Comparison of ENCODE assay signal across 1 cellular context in the genomic region with DNA sequence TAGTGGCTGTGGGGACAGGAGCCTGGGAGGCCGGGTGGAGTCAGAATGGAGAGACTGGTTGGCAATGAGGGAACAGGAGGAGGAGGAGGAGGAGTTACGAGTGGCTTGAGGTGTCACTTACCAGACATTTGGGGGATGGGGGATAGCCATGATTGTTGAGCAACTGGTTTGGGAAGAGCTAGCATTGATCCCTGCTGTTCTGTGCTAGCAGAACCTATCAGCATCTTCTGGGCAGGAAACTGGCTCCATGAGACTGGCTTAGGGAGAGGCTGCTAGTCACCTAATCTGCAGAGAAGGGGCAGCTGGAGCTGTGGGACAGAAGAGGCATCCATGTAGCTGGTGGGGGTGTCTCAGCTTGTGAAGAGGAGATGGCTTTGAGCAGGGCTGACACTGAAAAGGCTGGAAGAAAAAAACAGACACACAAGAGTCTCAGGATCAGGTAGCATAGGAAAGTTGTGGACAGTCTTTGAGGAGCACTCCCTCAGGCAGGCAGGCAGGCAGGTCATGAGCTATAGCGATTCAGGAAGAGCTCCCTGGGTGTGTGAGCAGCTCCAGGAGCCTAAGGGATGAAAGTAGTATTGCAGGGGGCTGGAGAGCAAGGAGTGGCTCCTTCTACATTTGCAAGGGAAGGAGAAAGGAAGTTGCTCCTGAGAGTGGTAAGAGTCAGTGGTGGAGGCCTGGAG.
TF ChIP-seq lines count a peak whose summit lies in the region.

No MANE protein-coding gene starts in this region.

TF ChIP-seq in GM23338, 12 proteins besides CTCF, POLR2A, EP300 and RAD21 (continued from another document):
- TF ChIP-seq ZNF331 (CRISPR knock-in tag; IDR thresholded peaks at IDR 0.05; ENCODE audit: low read depth) = no peak
- TF ChIP-seq CREB1 (CRISPR knock-in tag; IDR thresholded peaks at IDR 0.05; ENCODE audit: low read depth) = peak; percentile 40; the same call in 1 of the 2 replicates
- no peak for TF ChIP-seq JUNB (IDR thresholded peaks at IDR 0.05; ENCODE audit: unreplicated experiment)
- TF ChIP-seq, protein P1, sequence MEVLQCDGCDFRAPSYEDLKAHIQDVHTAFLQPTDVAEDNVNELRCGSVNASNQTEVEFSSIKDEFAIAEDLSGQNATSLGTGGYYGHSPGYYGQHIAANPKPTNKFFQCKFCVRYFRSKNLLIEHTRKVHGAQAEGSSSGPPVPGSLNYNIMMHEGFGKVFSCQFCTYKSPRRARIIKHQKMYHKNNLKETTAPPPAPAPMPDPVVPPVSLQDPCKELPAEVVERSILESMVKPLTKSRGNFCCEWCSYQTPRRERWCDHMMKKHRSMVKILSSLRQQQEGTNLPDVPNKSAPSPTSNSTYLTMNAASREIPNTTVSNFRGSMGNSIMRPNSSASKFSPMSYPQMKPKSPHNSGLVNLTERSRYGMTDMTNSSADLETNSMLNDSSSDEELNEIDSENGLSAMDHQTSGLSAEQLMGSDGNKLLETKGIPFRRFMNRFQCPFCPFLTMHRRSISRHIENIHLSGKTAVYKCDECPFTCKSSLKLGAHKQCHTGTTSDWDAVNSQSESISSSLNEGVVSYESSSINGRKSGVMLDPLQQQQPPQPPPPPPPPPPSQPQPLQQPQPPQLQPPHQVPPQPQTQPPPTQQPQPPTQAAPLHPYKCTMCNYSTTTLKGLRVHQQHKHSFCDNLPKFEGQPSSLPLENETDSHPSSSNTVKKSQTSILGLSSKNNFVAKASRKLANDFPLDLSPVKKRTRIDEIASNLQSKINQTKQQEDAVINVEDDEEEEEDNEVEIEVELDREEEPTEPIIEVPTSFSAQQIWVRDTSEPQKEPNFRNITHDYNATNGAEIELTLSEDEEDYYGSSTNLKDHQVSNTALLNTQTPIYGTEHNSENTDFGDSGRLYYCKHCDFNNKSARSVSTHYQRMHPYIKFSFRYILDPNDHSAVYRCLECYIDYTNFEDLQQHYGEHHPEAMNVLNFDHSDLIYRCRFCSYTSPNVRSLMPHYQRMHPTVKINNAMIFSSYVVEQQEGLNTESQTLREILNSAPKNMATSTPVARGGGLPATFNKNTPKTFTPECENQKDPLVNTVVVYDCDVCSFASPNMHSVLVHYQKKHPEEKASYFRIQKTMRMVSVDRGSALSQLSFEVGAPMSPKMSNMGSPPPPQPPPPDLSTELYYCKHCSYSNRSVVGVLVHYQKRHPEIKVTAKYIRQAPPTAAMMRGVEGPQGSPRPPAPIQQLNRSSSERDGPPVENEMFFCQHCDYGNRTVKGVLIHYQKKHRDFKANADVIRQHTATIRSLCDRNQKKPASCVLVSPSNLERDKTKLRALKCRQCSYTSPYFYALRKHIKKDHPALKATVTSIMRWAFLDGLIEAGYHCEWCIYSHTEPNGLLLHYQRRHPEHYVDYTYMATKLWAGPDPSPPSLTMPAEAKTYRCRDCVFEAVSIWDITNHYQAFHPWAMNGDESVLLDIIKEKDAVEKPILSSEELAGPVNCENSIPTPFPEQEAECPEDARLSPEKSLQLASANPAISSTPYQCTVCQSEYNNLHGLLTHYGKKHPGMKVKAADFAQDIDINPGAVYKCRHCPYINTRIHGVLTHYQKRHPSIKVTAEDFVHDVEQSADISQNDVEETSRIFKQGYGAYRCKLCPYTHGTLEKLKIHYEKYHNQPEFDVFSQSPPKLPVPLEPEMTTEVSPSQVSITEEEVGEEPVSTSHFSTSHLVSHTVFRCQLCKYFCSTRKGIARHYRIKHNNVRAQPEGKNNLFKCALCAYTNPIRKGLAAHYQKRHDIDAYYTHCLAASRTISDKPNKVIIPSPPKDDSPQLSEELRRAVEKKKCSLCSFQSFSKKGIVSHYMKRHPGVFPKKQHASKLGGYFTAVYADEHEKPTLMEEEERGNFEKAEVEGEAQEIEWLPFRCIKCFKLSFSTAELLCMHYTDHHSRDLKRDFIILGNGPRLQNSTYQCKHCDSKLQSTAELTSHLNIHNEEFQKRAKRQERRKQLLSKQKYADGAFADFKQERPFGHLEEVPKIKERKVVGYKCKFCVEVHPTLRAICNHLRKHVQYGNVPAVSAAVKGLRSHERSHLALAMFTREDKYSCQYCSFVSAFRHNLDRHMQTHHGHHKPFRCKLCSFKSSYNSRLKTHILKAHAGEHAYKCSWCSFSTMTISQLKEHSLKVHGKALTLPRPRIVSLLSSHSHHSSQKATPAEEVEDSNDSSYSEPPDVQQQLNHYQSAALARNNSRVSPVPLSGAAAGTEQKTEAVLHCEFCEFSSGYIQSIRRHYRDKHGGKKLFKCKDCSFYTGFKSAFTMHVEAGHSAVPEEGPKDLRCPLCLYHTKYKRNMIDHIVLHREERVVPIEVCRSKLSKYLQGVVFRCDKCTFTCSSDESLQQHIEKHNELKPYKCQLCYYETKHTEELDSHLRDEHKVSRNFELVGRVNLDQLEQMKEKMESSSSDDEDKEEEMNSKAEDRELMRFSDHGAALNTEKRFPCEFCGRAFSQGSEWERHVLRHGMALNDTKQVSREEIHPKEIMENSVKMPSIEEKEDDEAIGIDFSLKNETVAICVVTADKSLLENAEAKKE (CRISPR knock-in tag; IDR thresholded peaks at IDR 0.05) = peak; percentile 28; the same call in 1 of the 2 replicates
